8 cellular contexts compared by ENCODE assay signal in genomic region chr14:24195186-24196070, GRCh38. TPM values are rescaled to one million over a fixed set of nuclear protein-coding genes. Genes with fewer than 3 reads are reported as not detected.
A peak's percentile ranks its signal among the peaks of the same experiment; 100 is the strongest.
DNase-seq lines count a peak whose midpoint lies in the region; ATAC-seq, FAIRE-seq and TF ChIP-seq lines count a peak whose summit lies in the region.

A gene with protein sequence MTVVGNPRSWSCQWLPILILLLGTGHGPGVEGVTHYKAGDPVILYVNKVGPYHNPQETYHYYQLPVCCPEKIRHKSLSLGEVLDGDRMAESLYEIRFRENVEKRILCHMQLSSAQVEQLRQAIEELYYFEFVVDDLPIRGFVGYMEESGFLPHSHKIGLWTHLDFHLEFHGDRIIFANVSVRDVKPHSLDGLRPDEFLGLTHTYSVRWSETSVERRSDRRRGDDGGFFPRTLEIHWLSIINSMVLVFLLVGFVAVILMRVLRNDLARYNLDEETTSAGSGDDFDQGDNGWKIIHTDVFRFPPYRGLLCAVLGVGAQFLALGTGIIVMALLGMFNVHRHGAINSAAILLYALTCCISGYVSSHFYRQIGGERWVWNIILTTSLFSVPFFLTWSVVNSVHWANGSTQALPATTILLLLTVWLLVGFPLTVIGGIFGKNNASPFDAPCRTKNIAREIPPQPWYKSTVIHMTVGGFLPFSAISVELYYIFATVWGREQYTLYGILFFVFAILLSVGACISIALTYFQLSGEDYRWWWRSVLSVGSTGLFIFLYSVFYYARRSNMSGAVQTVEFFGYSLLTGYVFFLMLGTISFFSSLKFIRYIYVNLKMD (minus strand): TSS chr14:24195441. CDS start chr14:24195019, 422 bp downstream.

- CTCF ChIA-PET in AG04449 (lab: Yijun Ruan, JAX) (interaction anchor here (0.7 to 3.4 kb wide), 9 partner anchors 11 to 137 kb away, joined by 3 to 21 read pairs (median 6); partner anchors contain the start of genes CIDEB, DHRS1, IRF9 and MDP1), WTC11 (lab: Charles Lee) (interaction anchor here (0.7 to 1.8 kb wide), 15 partner anchors 12 to 628 kb away, joined by 3 to 16 read pairs (median 4); partner anchors contain the start of genes AP1G2, CHMP4A, CIDEB and DCAF11)

- DNase-seq in AG04449 (ENCODE audit: low read depth, low spot score) (peak; percentile 34), NCI-H2196 (lab: John Stamatoyannopoulos, UW; ENCODE audit: unreplicated experiment) (peak; percentile 78), WTC11 (ENCODE audit: low spot score) (peak; percentile 84), bronchial epithelial cell (ENCODE audit: low read depth) (peak; percentile 69), iris pigment epithelial cell (ENCODE audit: low read depth) (peak; percentile 90)
- peak; percentile 78 to 79 for DNase-seq in stimulated activated CD4-positive, alpha-beta T cell treated with anti-CD3 and anti-CD28 coated beads, Interleukin-12 subunit alpha, Interleukin-12 subunit beta, amount 100 ng/mL, for 24 hours (ENCODE audit: low read depth in 2 of 2)

- no peaks in the 10 kb centered on the region for H3K27me3 Mint-ChIP-seq in WTC11 (ENCODE audit: low read depth)

- peaks cover 6% of the 10 kb centered on the region for H3K36me3 ChIP-seq in bronchial epithelial cell (ENCODE audit: control insufficient read depth, insufficient read depth, low read length)

- peak within 1 kb of the TSS; percentile 94 for H3K4me3 Mint-ChIP-seq in WTC11

- POLR2A ChIA-PET in AG04449 (lab: Yijun Ruan, JAX), result interaction anchor here (0.8 to 2.4 kb wide), 12 partner anchors 8 to 102 kb away, joined by 3 to 26 read pairs (median 4); partner anchors contain the start of genes CHMP4A, DCAF11, GMPR2 and NEDD8
- POLR2A ChIA-PET in WTC11 (lab: Charles Lee), result interaction anchor here (0.6 to 1.9 kb wide), 16 partner anchors 16 to 132 kb away, joined by 3 to 20 read pairs (median 5); partner anchors contain the start of genes CHMP4A, DCAF11, IRF9 and MDP1

- TF ChIP-seq CTCF in AG04449 (IDR thresholded peaks at IDR 0.05; ENCODE audit: insufficient read depth, low read length, missing control alignments), result no peak
- no peak for TF ChIP-seq CTCF in WTC11 (IDR thresholded peaks at IDR 0.05)
- TF ChIP-seq CTCF in bronchial epithelial cell (IDR thresholded peaks at IDR 0.05; ENCODE audit: insufficient read depth, low read length, severe bottlenecking), result no peak

- no peak for FAIRE-seq in bronchial epithelial cell (lab: Jason Lieb, UNC)

- H3K27me3 ChIP-seq in bronchial epithelial cell (ENCODE audit: control insufficient read depth, insufficient read depth, low read length), result no peaks in the 10 kb centered on the region

- peaks cover 23% of the 10 kb centered on the region for H3K4me1 Mint-ChIP-seq in WTC11

- peak within 1 kb of the TSS; percentile 97 for H3K27ac Mint-ChIP-seq in WTC11

- H3K4me3 ChIP-seq in AG04449 (ENCODE audit: low read depth, low read length) (peak within 1 kb of the TSS; percentile 92), bronchial epithelial cell (ENCODE audit: low read depth, low read length) (peak within 1 kb of the TSS; percentile 75)

- H3K9me3 Mint-ChIP-seq in WTC11, result peaks cover 8% of the 10 kb centered on the region

- peaks cover 34% of the 10 kb centered on the region for H3K36me3 Mint-ChIP-seq in WTC11

- peak; percentile 87 for ATAC-seq in GM18868 (IDR thresholded peaks at IDR 0.05; ENCODE audit: unreplicated experiment)
- peak; percentile 77 for ATAC-seq in HG03103 (IDR thresholded peaks at IDR 0.05; ENCODE audit: low read depth, unreplicated experiment)
- peak; percentile 86 for ATAC-seq in WTC11

TF ChIP-seq in WTC11, 78 proteins besides CTCF, POLR2A, EP300 and RAD21 (continues in another document):
- TF ChIP-seq ZNF423 (CRISPR knock-in tag; IDR thresholded peaks at IDR 0.05), result no peak
- no peak for TF ChIP-seq NFATC4 (CRISPR knock-in tag; IDR thresholded peaks at IDR 0.05)
- no peak for TF ChIP-seq KAT7 (CRISPR knock-in tag; IDR thresholded peaks at IDR 0.05; ENCODE audit: borderline replicate concordance)
- 0 out of 2 replicates have a peak, but pooled peaks have one; percentile 10 for TF ChIP-seq ZNF317 (CRISPR knock-in tag; IDR thresholded peaks at IDR 0.05; ENCODE audit: borderline replicate concordance, low read depth)
- TF ChIP-seq NR1H2 (CRISPR knock-in tag; IDR thresholded peaks at IDR 0.05), result no peak
- TF ChIP-seq NR3C1 (CRISPR knock-in tag; conservative IDR thresholded peaks at IDR 0.05; ENCODE audit: low read depth), result no peak; the same call in 1 of the 2 replicates
- TF ChIP-seq ZNF121 (CRISPR knock-in tag; IDR thresholded peaks at IDR 0.05), result no peak
- TF ChIP-seq IRF2 (CRISPR knock-in tag; IDR thresholded peaks at IDR 0.05; ENCODE audit: borderline replicate concordance, low read depth), result no peak
- peak; percentile 76; the same call in 1 of the 2 replicates for TF ChIP-seq ESRRA (CRISPR knock-in tag; IDR thresholded peaks at IDR 0.05; ENCODE audit: borderline replicate concordance)
- TF ChIP-seq, protein P1, sequence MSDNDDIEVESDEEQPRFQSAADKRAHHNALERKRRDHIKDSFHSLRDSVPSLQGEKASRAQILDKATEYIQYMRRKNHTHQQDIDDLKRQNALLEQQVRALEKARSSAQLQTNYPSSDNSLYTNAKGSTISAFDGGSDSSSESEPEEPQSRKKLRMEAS (CRISPR knock-in tag; IDR thresholded peaks at IDR 0.05), result peak; percentile 99
- no peak for TF ChIP-seq NFYB (CRISPR knock-in tag; conservative IDR thresholded peaks at IDR 0.05; ENCODE audit: low read depth)
- TF ChIP-seq ZNF219 (CRISPR knock-in tag; IDR thresholded peaks at IDR 0.05; ENCODE audit: borderline replicate concordance), result no peak
- TF ChIP-seq, protein P2, sequence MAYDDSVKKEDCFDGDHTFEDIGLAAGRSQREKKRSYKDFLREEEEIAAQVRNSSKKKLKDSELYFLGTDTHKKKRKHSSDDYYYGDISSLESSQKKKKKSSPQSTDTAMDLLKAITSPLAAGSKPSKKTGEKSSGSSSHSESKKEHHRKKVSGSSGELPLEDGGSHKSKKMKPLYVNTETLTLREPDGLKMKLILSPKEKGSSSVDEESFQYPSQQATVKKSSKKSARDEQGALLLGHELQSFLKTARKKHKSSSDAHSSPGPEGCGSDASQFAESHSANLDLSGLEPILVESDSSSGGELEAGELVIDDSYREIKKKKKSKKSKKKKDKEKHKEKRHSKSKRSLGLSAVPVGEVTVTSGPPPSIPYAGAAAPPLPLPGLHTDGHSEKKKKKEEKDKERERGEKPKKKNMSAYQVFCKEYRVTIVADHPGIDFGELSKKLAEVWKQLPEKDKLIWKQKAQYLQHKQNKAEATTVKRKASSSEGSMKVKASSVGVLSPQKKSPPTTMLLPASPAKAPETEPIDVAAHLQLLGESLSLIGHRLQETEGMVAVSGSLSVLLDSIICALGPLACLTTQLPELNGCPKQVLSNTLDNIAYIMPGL (CRISPR knock-in tag; IDR thresholded peaks at IDR 0.05), result peak; percentile 74; the same call in 1 of the 2 replicates
- TF ChIP-seq, protein P3, sequence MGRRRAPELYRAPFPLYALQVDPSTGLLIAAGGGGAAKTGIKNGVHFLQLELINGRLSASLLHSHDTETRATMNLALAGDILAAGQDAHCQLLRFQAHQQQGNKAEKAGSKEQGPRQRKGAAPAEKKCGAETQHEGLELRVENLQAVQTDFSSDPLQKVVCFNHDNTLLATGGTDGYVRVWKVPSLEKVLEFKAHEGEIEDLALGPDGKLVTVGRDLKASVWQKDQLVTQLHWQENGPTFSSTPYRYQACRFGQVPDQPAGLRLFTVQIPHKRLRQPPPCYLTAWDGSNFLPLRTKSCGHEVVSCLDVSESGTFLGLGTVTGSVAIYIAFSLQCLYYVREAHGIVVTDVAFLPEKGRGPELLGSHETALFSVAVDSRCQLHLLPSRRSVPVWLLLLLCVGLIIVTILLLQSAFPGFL (CRISPR knock-in tag; IDR thresholded peaks at IDR 0.05; ENCODE audit: borderline replicate concordance), result peak; percentile 33; the same call in 1 of the 2 replicates
- peak; percentile 96 for TF ChIP-seq E2F5 (CRISPR knock-in tag; IDR thresholded peaks at IDR 0.05)
- TF ChIP-seq ATF2 (CRISPR knock-in tag; IDR thresholded peaks at IDR 0.05; ENCODE audit: borderline replicate concordance, low read depth), result no peak
- no peak for TF ChIP-seq ZNF396 (CRISPR knock-in tag; IDR thresholded peaks at IDR 0.05; ENCODE audit: borderline replicate concordance)
- no peak for TF ChIP-seq ZNF416 (CRISPR knock-in tag; IDR thresholded peaks at IDR 0.05)

RNA-seq across cellular contexts. Expression of the gene that starts here (rescaled TPM):
- total RNA-seq in WTC11 (2021), result 27.9 to 29.2 TPM (median 28.4 TPM) in 3 replicates
- total RNA-seq in bronchial epithelial cell, result 42.8 and 67.9 TPM in 2 replicates

Comparison
In these comparisons a context has a peak if more than half of its experiments do, and no peak if none do; other contexts are left out.
1. Peak in every context shown above with its lines: DNase-seq, ATAC-seq and H3K4me3 ChIP-seq.
2. DNase-seq: peak in every context shown above with its lines; median percentile 90 in iris pigment epithelial cell; 84 in WTC11; 78 in stimulated activated CD4-positive, alpha-beta T cell treated with anti-CD3 and anti-CD28 coated beads, Interleukin-12 subunit alpha, Interleukin-12 subunit beta, amount 100 ng/mL, for 24 hours; 78 in NCI-H2196; 69 in bronchial epithelial cell; 34 in AG04449.